Comparison of ENCODE assay signal across 8 cellular contexts in genomic region chr17:35449371-35449931, GRCh38. TPM values are rescaled to one million over a fixed set of nuclear protein-coding genes. Genes with fewer than 3 reads are reported as not detected.
DNase-seq lines count a peak whose midpoint lies in the region; ATAC-seq and TF ChIP-seq lines count a peak whose summit lies in the region.

No MANE protein-coding gene starts in this region.

- no peaks in the 10 kb centered on the region for H3K79me2 ChIP-seq in GM23338 (replicated peaks; ENCODE audit: insufficient read depth)

- H3K4me1 Mint-ChIP-seq in GM23338, result peaks cover 32% of the 10 kb centered on the region
- no peaks in the 10 kb centered on the region for H3K4me1 Mint-ChIP-seq in MCF 10A (ENCODE audit: insufficient read depth, unreplicated experiment)

- TF ChIP-seq CTCF in GM23338 (conservative IDR thresholded peaks at IDR 0.05; ENCODE audit: low read depth in 2 of 2) (no peak), MCF 10A (IDR thresholded peaks at IDR 0.05; ENCODE audit: unreplicated experiment) (no peak)

- H3K4me3 Mint-ChIP-seq in GM23338, result peak overlapping the region; percentile 76
- peak overlapping the region; percentile 78 for H3K4me3 Mint-ChIP-seq in MCF 10A (ENCODE audit: unreplicated experiment)

- no TSS peak for BruUV-seq in MCF 10A (replicated peaks; lab: Mats Ljungman, UMichigan)

- DNase-seq in AG20443 (ENCODE audit: low spot score) (peak; percentile 25), GM23338 (ENCODE audit: low spot score) (peak; percentile 54), MCF 10A (ENCODE audit: unreplicated experiment) (no peak), HPDE6-E6E7 (ENCODE audit: extremely low spot score) (no peak), SJCRH30 (no peak)

- H2AFZ ChIP-seq in GM23338, result peak overlapping the region; percentile 92

- peak; percentile 40 for ATAC-seq in GM23338
- no peak for ATAC-seq in HG02610 (IDR thresholded peaks at IDR 0.05; ENCODE audit: unreplicated experiment)
- no peak for ATAC-seq in GM19395 (IDR thresholded peaks at IDR 0.05; ENCODE audit: unreplicated experiment)

- H3F3A ChIP-seq in GM23338 (replicated peaks; ENCODE audit: low read depth), result peaks cover 6% of the 10 kb centered on the region; the same call in 1 of the 2 replicates

- H3K9me3 Mint-ChIP-seq in GM23338, result no peaks in the 10 kb centered on the region
- no peaks in the 10 kb centered on the region for H3K9me3 Mint-ChIP-seq in MCF 10A (ENCODE audit: unreplicated experiment)

- H3K4me1 ChIP-seq in GM23338 (ENCODE audit: insufficient read depth), result peaks cover 38% of the 10 kb centered on the region
- H3K4me1 ChIP-seq in mononuclear cell (ENCODE audit: insufficient read depth, low read length), result peaks cover 22% of the 10 kb centered on the region
- peaks cover 9% of the 10 kb centered on the region for H3K4me1 ChIP-seq in SJCRH30

- H3K36me3 ChIP-seq in GM23338 (ENCODE audit: insufficient read depth) (no peaks in the 10 kb centered on the region), SJCRH30 (no peaks in the 10 kb centered on the region)

- H3K27ac ChIP-seq in GM23338 (ENCODE audit: low read depth) (no peak overlapping the region), SJCRH30 (no peak overlapping the region)

- POLR2A ChIA-PET in MCF 10A (lab: Yijun Ruan, JAX), result no interaction called here

- H3K27me3 Mint-ChIP-seq in GM23338 (ENCODE audit: insufficient read depth, low read depth, poor library complexity) (peaks cover 68% of the 10 kb centered on the region), MCF 10A (ENCODE audit: insufficient read depth, unreplicated experiment) (no peaks in the 10 kb centered on the region)

- H4K20me1 ChIP-seq in GM23338 (replicated peaks; ENCODE audit: insufficient read depth), result peaks cover 17% of the 10 kb centered on the region; the same call in 1 of the 2 replicates

- H3K4me3 ChIP-seq in GM23338 (peak overlapping the region; percentile 55), mononuclear cell (ENCODE audit: low read length) (peak overlapping the region; percentile 51), SJCRH30 (no peak overlapping the region)

- H3K9me3 ChIP-seq in mononuclear cell (ENCODE audit: low read depth, low read length) (no peaks in the 10 kb centered on the region), SJCRH30 (replicated peaks) (no peaks in the 10 kb centered on the region)

- H3K27ac Mint-ChIP-seq in GM23338 (no peak overlapping the region), MCF 10A (ENCODE audit: low read depth, unreplicated experiment) (no peak overlapping the region)

- CTCF ChIA-PET in MCF 10A (lab: Yijun Ruan, JAX), result no interaction called here

- H3K27me3 ChIP-seq in GM23338 (ENCODE audit: insufficient read depth) (peaks cover 100% of the 10 kb centered on the region), mononuclear cell (ENCODE audit: insufficient read depth, low read length) (no peaks in the 10 kb centered on the region), SJCRH30 (no peaks in the 10 kb centered on the region)

- H3K9me2 ChIP-seq in GM23338 (ENCODE audit: insufficient read depth), result no peaks in the 10 kb centered on the region

- H3K36me3 Mint-ChIP-seq in GM23338 (ENCODE audit: low read depth), result no peaks in the 10 kb centered on the region; the same call in 2 of the 3 replicates
- peaks cover 4% of the 10 kb centered on the region for H3K36me3 Mint-ChIP-seq in MCF 10A (ENCODE audit: insufficient read depth, unreplicated experiment)

- intact Hi-C loops in MCF 10A (cut with micrococcal nuclease), result no loop called here

- H3K4me2 ChIP-seq in GM23338, result peak overlapping the region; percentile 76

TF ChIP-seq in GM23338, 12 proteins besides CTCF, POLR2A, EP300 and RAD21:
- no peak for TF ChIP-seq STAT1 (IDR thresholded peaks at IDR 0.05; ENCODE audit: unreplicated experiment)
- TF ChIP-seq EZH2phosphoT487 (IDR thresholded peaks at IDR 0.05; ENCODE audit: unreplicated experiment), result no peak
- peak; percentile 82 for TF ChIP-seq EZH2 (IDR thresholded peaks at IDR 0.05; ENCODE audit: low read depth, unreplicated experiment)
- TF ChIP-seq CREB1 (CRISPR knock-in tag; IDR thresholded peaks at IDR 0.05; ENCODE audit: low read depth), result no peak

RNA-seq across cellular contexts. Expression of gene SLFN13, which starts 0.9 kb away (rescaled TPM):
- total RNA-seq in GM23338 (2014; rRNA removed; shearing (Covaris generic)), result 3.1 and 4.3 TPM in 2 replicates
- 1.0 and 1.3 TPM in 2 replicates for polyA plus RNA-seq in GM23338 (2016; fragmentation: Nextera tagmentation; extraction: Ambion mirVana)
- total RNA-seq in MCF 10A (2022) (1.7 and 2.1 TPM in 2 replicates), mononuclear cell (15.1 TPM)
- total RNA-seq in SJCRH30 (2014; rRNA removed; shearing (Covaris generic)), result 0.28 and 0.69 TPM in 2 replicates

RNA-seq across cellular contexts. Expression of gene SLFN12, which starts 17.2 kb away (rescaled TPM):
- 6.1 and 9.2 TPM in 2 replicates for total RNA-seq in GM23338 (2014; rRNA removed; shearing (Covaris generic))
- polyA plus RNA-seq in GM23338 (2016; fragmentation: Nextera tagmentation; extraction: Ambion mirVana), result 3.5 and 4.8 TPM in 2 replicates
- 6.3 and 8.0 TPM in 2 replicates for total RNA-seq in MCF 10A (2022)
- total RNA-seq in mononuclear cell, result 5.9 TPM
- total RNA-seq in SJCRH30 (2014; rRNA removed; shearing (Covaris generic)), result 16.3 and 19.0 TPM in 2 replicates

Comparison
In these comparisons a context has a peak if more than half of its experiments do, and no peak if none do; other contexts are left out.
1. DNase-seq: peak in AG20443 (single experiment) and GM23338 (single experiment); none in MCF 10A (single experiment), HPDE6-E6E7 (single experiment) and SJCRH30 (0 of 2).